In genomic region chr5:68415177-68416085, GRCh38 we compare ENCODE assay signal across 14 cellular contexts.
DNase-seq lines count a peak whose midpoint lies in the region; ATAC-seq and TF ChIP-seq lines count a peak whose summit lies in the region.
"Had no signal": no experiment of that assay in that cellular context is flagged by ENCODE, and none has a peak within 500 bp of the region (broad histone marks: within the 10 kb centered on the region; RNA-seq: fewer than 3 reads in every experiment).

No MANE protein-coding gene starts in this region.

- ATAC-seq in left ventricle myocardium superior (peak; percentile 32), psoas muscle (no peak)

- no peak overlapping the region for H3K4me3 Mint-ChIP-seq in type B pancreatic cell
- H3K4me3 Mint-ChIP-seq: memory B cell had no signal

- peaks cover 4% of the 10 kb centered on the region for H3K36me3 Mint-ChIP-seq in type B pancreatic cell
- H3K36me3 Mint-ChIP-seq: CD14-positive monocyte, memory B cell had no signal

- H3K27ac Mint-ChIP-seq in type B pancreatic cell, result peak overlapping the region; percentile 3
- H3K27ac Mint-ChIP-seq: memory B cell had no signal

- TF ChIP-seq CTCF in right atrium auricular region (IDR thresholded peaks at IDR 0.05) (no peak), type B pancreatic cell (conservative IDR thresholded peaks at IDR 0.05) (no peak), psoas muscle (IDR thresholded peaks at IDR 0.05) (no peak)

- H3K4me1 Mint-ChIP-seq in type B pancreatic cell (ENCODE audit: unreplicated experiment), result peaks cover 47% of the 10 kb centered on the region

- no peaks in the 10 kb centered on the region for H3K9me3 Mint-ChIP-seq in type B pancreatic cell
- H3K9me3 Mint-ChIP-seq: memory B cell had no signal

- 52 to 61% (median 57%) methylated on average over 4 of the region's 4 CpGs for WGBS in psoas muscle, 3 donors

- H3K27me3 Mint-ChIP-seq in type B pancreatic cell, result no peaks in the 10 kb centered on the region
- H3K27me3 Mint-ChIP-seq: memory B cell had no signal

- H3K9me3 ChIP-seq in right atrium auricular region (no peaks in the 10 kb centered on the region), psoas muscle (no peaks in the 10 kb centered on the region)
- H3K9me3 ChIP-seq: SK-N-SH had no signal

- no peak overlapping the region for H3K4me3 ChIP-seq in right atrium auricular region
- no peak overlapping the region for H3K4me3 ChIP-seq in psoas muscle

- H3K4me1 ChIP-seq in right atrium auricular region, result peaks cover 0 to 26% of the 10 kb centered on the region in 2 donors
- peaks cover 7% of the 10 kb centered on the region for H3K4me1 ChIP-seq in psoas muscle

- intact Hi-C loops in left ventricle myocardium superior (cut with micrococcal nuclease), result no loop called here
- intact Hi-C loops in psoas muscle (cut with DNase I), result no loop called here

- DNase-seq in left ventricle myocardium superior (no peak), right atrium auricular region (ENCODE audit: low spot score) (no peak), NCI-H187 treated with DMSO at 0.1 percent for 48 hours (lab: John Stamatoyannopoulos, UW) (peak; percentile 27), dermis blood vessel endothelial cell (peak; percentile 47), type B pancreatic cell (ENCODE audit: extremely low spot score, unreplicated experiment) (no peak), amniotic stem cell (lab: John Stamatoyannopoulos, UW) (no peak), psoas muscle (no peak), SIG-M5 (lab: John Stamatoyannopoulos, UW) (no peak)
- DNase-seq: activated CD4-positive, alpha-beta T cell treated with anti-CD3 and anti-CD28 coated beads for 48 hours; activated effector memory CD4-positive, alpha-beta T cell treated with anti-CD3 and anti-CD28 coated beads, Interleukin-2, amount 50 U/mL, for 16 hours; NCI-H526 treated with DMSO at 0.1 percent for 48 hours; SK-N-SH had no signal

- H3K27ac ChIP-seq in right atrium auricular region (no peak overlapping the region), psoas muscle (no peak overlapping the region)

- H3K36me3 ChIP-seq in right atrium auricular region, result no peaks in the 10 kb centered on the region
- H3K36me3 ChIP-seq in psoas muscle (ENCODE audit: insufficient read depth in 1 of 2, low read depth in 1 of 2), result no peaks in the 10 kb centered on the region

- H3K27me3 ChIP-seq in right atrium auricular region (no peaks in the 10 kb centered on the region), psoas muscle (ENCODE audit: insufficient read depth in 3 of 3, low read length in 2 of 3) (no peaks in the 10 kb centered on the region)

Comparison
In these comparisons a context has a peak if more than half of its experiments do, and no peak if none do; other contexts are left out.
1. DNase-seq: peak in NCI-H187 treated with DMSO at 0.1 percent for 48 hours (single experiment) and dermis blood vessel endothelial cell (single experiment); none in left ventricle myocardium superior (single experiment), right atrium auricular region (single experiment), type B pancreatic cell (single experiment), amniotic stem cell (single experiment), psoas muscle (0 of 2) and SIG-M5 (single experiment).